In the genomic region with DNA sequence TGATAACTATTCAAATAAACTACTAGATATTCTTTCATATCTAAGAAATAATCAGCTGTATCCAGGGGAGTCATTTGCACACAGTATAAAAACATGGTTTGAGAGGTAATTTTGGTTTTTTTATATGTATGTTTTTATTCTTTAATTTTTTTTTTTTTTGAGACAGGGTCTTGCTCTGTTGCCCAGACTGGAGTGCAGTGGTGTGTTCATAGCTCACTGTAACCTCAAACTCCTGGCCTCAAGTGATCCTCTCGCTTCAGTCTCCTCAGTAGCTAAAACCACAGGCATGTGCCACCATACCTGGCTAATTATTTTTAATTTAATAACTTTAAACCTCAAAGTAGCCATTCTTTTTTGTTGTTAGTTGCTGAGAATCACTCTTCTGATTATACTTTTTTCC, we compare ENCODE assay signal across 12 cellular contexts. TPM values are rescaled to one million over a fixed set of nuclear protein-coding genes. Genes with fewer than 3 reads are reported as not detected.
DNase-seq lines count a peak whose midpoint lies in the region; ATAC-seq lines count a peak whose summit lies in the region.
"Had no signal": no experiment of that assay in that cellular context is flagged by ENCODE, and none has a peak within 500 bp of the region (broad histone marks: within the 10 kb centered on the region; RNA-seq: fewer than 3 reads in every experiment).

No MANE protein-coding gene starts in this region.

- no peaks in the 10 kb centered on the region for H3K9me3 Mint-ChIP-seq in CD4-positive, alpha-beta memory T cell
- H3K9me3 Mint-ChIP-seq in naive thymus-derived CD8-positive, alpha-beta T cell: no peaks in the 10 kb centered on the region

- H3K27ac Mint-ChIP-seq in CD4-positive, alpha-beta memory T cell: peak overlapping the region; percentile 99 to 100 (median 100)
- H3K27ac Mint-ChIP-seq in naive thymus-derived CD8-positive, alpha-beta T cell: peak overlapping the region in 8 of 10 donors; percentile 82 to 100 (median 100)

- H3K4me1 Mint-ChIP-seq in CD4-positive, alpha-beta memory T cell: peaks cover 49 to 84% (median 67%) of the 10 kb centered on the region in 4 donors
- H3K4me1 Mint-ChIP-seq in naive thymus-derived CD8-positive, alpha-beta T cell: peaks cover 32 to 80% (median 72%) of the 10 kb centered on the region in 4 donors

- POLR2A ChIA-PET in CD4-positive, alpha-beta memory T cell (lab: Charles Lee; ENCODE audit: partially characterized antibody): interaction anchor here (0.6 to 4.7 kb wide), 8 partner anchors 9 to 372 kb away, joined by 3 to 96 read pairs (median 20); a partner anchor contains a TSS
- POLR2A ChIA-PET in naive thymus-derived CD8-positive, alpha-beta T cell (lab: Charles Lee): interaction anchor here (0.6 to 5.1 kb wide), 4 partner anchors 23 to 281 kb away, joined by 3 to 54 read pairs (median 20); a partner anchor contains a TSS

- H3K4me3 ChIP-seq in CD4-positive, alpha-beta memory T cell (ENCODE audit: low read length in 2 of 2): no peak overlapping the region
- H3K4me3 ChIP-seq in Karpas-422 (ENCODE audit: low read length): peak overlapping the region; percentile 76
- peak overlapping the region; percentile 98 for H3K4me3 ChIP-seq in adipocyte (ENCODE audit: low read length)

- peak overlapping the region; percentile 1 to 100 (median 98) for H3K4me3 Mint-ChIP-seq in CD4-positive, alpha-beta memory T cell
- H3K4me3 Mint-ChIP-seq in naive thymus-derived CD8-positive, alpha-beta T cell: peak overlapping the region; percentile 98 to 100 (median 100)

- ATAC-seq in naive thymus-derived CD8-positive, alpha-beta T cell: no peak
- ATAC-seq in left colon (no peak), GM18873 (IDR thresholded peaks at IDR 0.05; ENCODE audit: low FRiP score, unreplicated experiment) (no peak)

- no peaks in the 10 kb centered on the region for H3K27me3 ChIP-seq in CD4-positive, alpha-beta memory T cell (ENCODE audit: insufficient read depth, low read length)
- H3K27me3 ChIP-seq in Karpas-422 (ENCODE audit: low read length): no peaks in the 10 kb centered on the region
- H3K27me3 ChIP-seq in adipocyte (replicated peaks; ENCODE audit: control insufficient read depth, insufficient read depth, low read length): no peaks in the 10 kb centered on the region

- H3K9me3 ChIP-seq in CD4-positive, alpha-beta memory T cell (ENCODE audit: control insufficient read depth in 1 of 2, low read length in 2 of 2): no peaks in the 10 kb centered on the region
- H3K9me3 ChIP-seq in Karpas-422 (ENCODE audit: low read length) (no peaks in the 10 kb centered on the region), adipocyte (ENCODE audit: control insufficient read depth, low read length) (no peaks in the 10 kb centered on the region)
- H3K9me3 ChIP-seq: left ventricle myocardium inferior had no signal

- CTCF ChIA-PET in CD4-positive, alpha-beta memory T cell (lab: Charles Lee; ENCODE audit: partially characterized antibody): interaction anchor here (1.0 to 3.4 kb wide), 8 partner anchors 10 to 290 kb away, joined by 3 to 22 read pairs (median 4); a partner anchor contains a TSS

- peak overlapping the region; percentile 99 for H3K27ac ChIP-seq in CD4-positive, alpha-beta memory T cell (ENCODE audit: low read depth, low read length)
- H3K27ac ChIP-seq in Karpas-422 (ENCODE audit: low read length): no peak overlapping the region; the same call in 1 of the 2 replicates
- H3K27ac ChIP-seq: left ventricle myocardium inferior had no signal

- intact Hi-C loops in CD4-positive, alpha-beta memory T cell (cut with micrococcal nuclease): loop anchor here (5.0 kb wide), 3 partner anchors 252 to 683 kb away; a partner anchor contains a TSS
- intact Hi-C loops in left colon (cut with DNase I, micrococcal nuclease): loop anchor here in 1 of 2 donors (5.0 kb wide), 1 partner anchor 288 kb away; no protein-coding TSS in a partner anchor

- peaks cover 69% of the 10 kb centered on the region for H3K4me1 ChIP-seq in CD4-positive, alpha-beta memory T cell (ENCODE audit: insufficient read depth, low read length)
- H3K4me1 ChIP-seq in Karpas-422 (ENCODE audit: low read length) (peaks cover 33% of the 10 kb centered on the region), adipocyte (ENCODE audit: control insufficient read depth, insufficient read depth, low read length) (peaks cover 22% of the 10 kb centered on the region)

- DNase-seq in CD4-positive, alpha-beta memory T cell: no peak
- DNase-seq in Karpas-422 (no peak), adipocyte (ENCODE audit: low read depth) (no peak), cortex of kidney (lab: John Stamatoyannopoulos, UW) (no peak), left colon (no peak), AML-193 (lab: John Stamatoyannopoulos, UW) (no peak)
- no peak for DNase-seq in naive thymus-derived CD8-positive, alpha-beta T cell
- DNase-seq: activated gamma-delta T cell treated with Interleukin-2 at 50 U/mL for 16 hours; H7; left ventricle myocardium inferior; stimulated activated CD4-positive, alpha-beta T cell treated with anti-CD3 and anti-CD28 coated beads, Interleukin-1b, Interleukin-23, amount 100 ng/mL, for 48 hours had no signal

- H3K9me2 ChIP-seq in Karpas-422 (replicated peaks; ENCODE audit: insufficient read depth, low read length): no peaks in the 10 kb centered on the region

- H4K20me1 ChIP-seq in Karpas-422 (ENCODE audit: insufficient read depth, low read depth, low read length): no peaks in the 10 kb centered on the region

- H3K9ac ChIP-seq in Karpas-422 (ENCODE audit: low read length): peak overlapping the region; percentile 80
- peak overlapping the region; percentile 96 for H3K9ac ChIP-seq in adipocyte (ENCODE audit: low read length)

- H3K79me2 ChIP-seq in Karpas-422 (ENCODE audit: low read length): peaks cover 84% of the 10 kb centered on the region

- H3K4me2 ChIP-seq in Karpas-422 (ENCODE audit: low read depth, low read length, poor library complexity, severe bottlenecking): peak overlapping the region; percentile 90

- H2AFZ ChIP-seq in Karpas-422 (ENCODE audit: low read length): no peak overlapping the region

- peaks cover 25 to 50% of the 10 kb centered on the region in 2 donors for H3K36me3 Mint-ChIP-seq in CD4-positive, alpha-beta memory T cell
- H3K36me3 Mint-ChIP-seq in naive thymus-derived CD8-positive, alpha-beta T cell: peaks cover 3 to 49% (median 21%) of the 10 kb centered on the region in 3 donors

- no peaks in the 10 kb centered on the region for H3K27me3 Mint-ChIP-seq in CD4-positive, alpha-beta memory T cell
- no peaks in the 10 kb centered on the region for H3K27me3 Mint-ChIP-seq in naive thymus-derived CD8-positive, alpha-beta T cell

- H3K36me3 ChIP-seq in CD4-positive, alpha-beta memory T cell (ENCODE audit: insufficient read depth, low read length): no peaks in the 10 kb centered on the region
- H3K36me3 ChIP-seq in Karpas-422 (ENCODE audit: insufficient read depth, low read length): peaks cover 16% of the 10 kb centered on the region
- H3K36me3 ChIP-seq in adipocyte (ENCODE audit: control insufficient read depth, insufficient read depth, low read length, severe bottlenecking): no peaks in the 10 kb centered on the region

RNA-seq across cellular contexts. Expression of a gene that starts 1.8 kb away (rescaled TPM):
- 10 to 100 TPM; 38.9 to 39.4 TPM for total RNA-seq in CD4-positive, alpha-beta memory T cell
- 100 to 1,000 TPM in 1 of 2 donors, 10 to 100 TPM in 1; 84.2 to 121 TPM for polyA plus RNA-seq in CD4-positive, alpha-beta memory T cell
- 58.4 and 60.8 TPM in 2 replicates for total RNA-seq in Karpas-422 (2014; rRNA removed; shearing (Covaris generic); ENCODE audit: low replicate concordance)
- 10 to 100 TPM; 33.6 to 34.1 TPM for total RNA-seq in naive thymus-derived CD8-positive, alpha-beta T cell
- polyA plus RNA-seq in naive thymus-derived CD8-positive, alpha-beta T cell: 10 to 100 TPM; 44.3 to 55.4 (median 49.7) TPM
- 10 to 100 TPM; 25.2 to 27.6 TPM for total RNA-seq in left colon

RNA-seq across cellular contexts. Expression of a gene that starts 2.3 kb away (rescaled TPM):
- 10 to 100 TPM; 36.1 to 41.0 TPM for total RNA-seq in CD4-positive, alpha-beta memory T cell
- 10 to 100 TPM; 58.0 to 70.9 TPM for polyA plus RNA-seq in CD4-positive, alpha-beta memory T cell
- total RNA-seq in Karpas-422 (2014; rRNA removed; shearing (Covaris generic); ENCODE audit: low replicate concordance): 42.1 and 86.2 TPM in 2 replicates
- 10 to 100 TPM; 38.4 to 39.5 TPM for total RNA-seq in naive thymus-derived CD8-positive, alpha-beta T cell
- polyA plus RNA-seq in naive thymus-derived CD8-positive, alpha-beta T cell: 10 to 100 TPM; 45.6 to 57.9 (median 52.7) TPM
- 10 to 100 TPM; 23.9 to 27.8 TPM for total RNA-seq in left colon

Comparison
In these comparisons a context has a peak if more than half of its experiments do, and no peak if none do; other contexts are left out.
1. H3K4me3 ChIP-seq: peak in Karpas-422 (single experiment) and adipocyte (single experiment); none in CD4-positive, alpha-beta memory T cell (0 of 2).